Comparison of ENCODE assay signal across 19 cellular contexts in genomic region chr20:49821381-49821780, GRCh38. TPM values are rescaled to one million over a fixed set of nuclear protein-coding genes. Genes with fewer than 3 reads are reported as not detected.
A peak's percentile ranks its signal among the peaks of the same experiment; 100 is the strongest.
DNase-seq lines count a peak whose midpoint lies in the region; ATAC-seq and TF ChIP-seq lines count a peak whose summit lies in the region.
"Had no signal": no experiment of that assay in that cellular context is flagged by ENCODE, and none has a peak within 500 bp of the region (broad histone marks: within the 10 kb centered on the region; RNA-seq: fewer than 3 reads in every experiment).

No MANE protein-coding gene starts in this region.

- no peak overlapping the region for H2AFZ ChIP-seq in OCI-LY3 (ENCODE audit: low read depth, low read length)
- H2AFZ ChIP-seq: hepatocyte, parathyroid adenoma had no signal

- in situ Hi-C loops in gastrocnemius medialis (cut with MboI; ENCODE audit: low sequenced_read_pairs in 4 of 4), result no loop called here

- ATAC-seq in gastrocnemius medialis, result no peak
- ATAC-seq: CD8-positive, alpha-beta T cell had no signal

- no peak overlapping the region for H3K4me3 ChIP-seq in OCI-LY3 (ENCODE audit: low read length)
- H3K4me3 ChIP-seq in gastrocnemius medialis, result no peak overlapping the region
- H3K4me3 ChIP-seq in left ventricle myocardium inferior, result no peak overlapping the region
- H3K4me3 ChIP-seq: hepatocyte, SK-N-MC had no signal

- no peaks in the 10 kb centered on the region for H3K27me3 Mint-ChIP-seq in T-helper 2 cell treated with Interferon-gamma antibody and Interleukin-4, amounts not matched to agents 5 μg/mL and 100 μg/mL, for 36 hours (ENCODE audit: low read depth)

- H3K4me1 ChIP-seq in OCI-LY3 (ENCODE audit: low read length) (peaks cover 42% of the 10 kb centered on the region), gastrocnemius medialis (peaks cover 25 to 47% of the 10 kb centered on the region in 2 donors), left ventricle myocardium inferior (peaks cover 13% of the 10 kb centered on the region)
- H3K4me1 ChIP-seq: parathyroid adenoma had no signal

- H3K4me2 ChIP-seq in OCI-LY3 (ENCODE audit: low read length), result peak overlapping the region; percentile 28
- H3K4me2 ChIP-seq: hepatocyte had no signal

- TF ChIP-seq CTCF in OCI-LY3 (IDR thresholded peaks at IDR 0.05; ENCODE audit: low read depth, low read length), result no peak
- TF ChIP-seq CTCF in gastrocnemius medialis (IDR thresholded peaks at IDR 0.05 in 4 of 5, conservative IDR thresholded peaks at IDR 0.05 in 1 of 5), result no peak
- TF ChIP-seq CTCF in GM10248 (IDR thresholded peaks at IDR 0.05; ENCODE audit: control extremely low read depth, extremely low read depth, low read depth, missing control alignments), result no peak
- no peak for TF ChIP-seq CTCF in left ventricle myocardium inferior (IDR thresholded peaks at IDR 0.05; ENCODE audit: borderline replicate concordance)

- H3K27ac ChIP-seq in OCI-LY3 (ENCODE audit: low read length) (peak overlapping the region; percentile 5; the same call in 1 of the 2 replicates), gastrocnemius medialis (peak overlapping the region; percentile 81 to 89 (median 88)), left ventricle myocardium inferior (replicated peaks) (no peak overlapping the region)
- H3K27ac ChIP-seq: hepatocyte, parathyroid adenoma, SK-N-MC had no signal

- no peaks in the 10 kb centered on the region for H4K20me1 ChIP-seq in OCI-LY3 (ENCODE audit: insufficient read depth, low read length)

- CTCF ChIA-PET in GM10248 (lab: Yijun Ruan, JAX), result interaction anchor here (0.9 to 2.9 kb wide), 3 partner anchors 70 to 211 kb away, joined by 3 to 14 read pairs (median 4); no protein-coding TSS in a partner anchor

- peaks cover 22% of the 10 kb centered on the region; the same call in 1 of the 2 replicates for H3K79me2 ChIP-seq in OCI-LY3 (ENCODE audit: low read length)
- H3K79me2 ChIP-seq: parathyroid adenoma had no signal

- H3K36me3 ChIP-seq in OCI-LY3 (replicated peaks; ENCODE audit: low read depth, low read length) (peaks cover 69% of the 10 kb centered on the region), gastrocnemius medialis (peaks cover 0 to 18% of the 10 kb centered on the region in 2 donors), left ventricle myocardium inferior (peaks cover 68% of the 10 kb centered on the region)

- peaks cover 55% of the 10 kb centered on the region for H3K4me1 Mint-ChIP-seq in T-helper 2 cell treated with Interferon-gamma antibody and Interleukin-4, amounts not matched to agents 5 μg/mL and 100 μg/mL, for 36 hours (ENCODE audit: low read depth)

- no peak for TF ChIP-seq POLR2A in gastrocnemius medialis (IDR thresholded peaks at IDR 0.05)

- peak overlapping the region; percentile 39 for H3K4me3 Mint-ChIP-seq in T-helper 2 cell treated with Interferon-gamma antibody and Interleukin-4, amounts not matched to agents 5 μg/mL and 100 μg/mL, for 36 hours
- H3K4me3 Mint-ChIP-seq: CD8-positive, alpha-beta T cell had no signal

- no peak for DNase-seq in T-helper 2 cell treated with Interferon-gamma antibody and Interleukin-4, amounts not matched to agents 5 μg/mL and 100 μg/mL, for 36 hours (ENCODE audit: low spot score)
- DNase-seq in T-helper 2 cell (no peak), dermis blood vessel endothelial cell (peak; percentile 9), gastrocnemius medialis (no peak), GM10248 (ENCODE audit: extremely low spot score) (no peak), left ventricle myocardium inferior (no peak), NCI-H2196 (lab: John Stamatoyannopoulos, UW; ENCODE audit: unreplicated experiment) (no peak)
- DNase-seq: 8988T; activated effector memory CD4-positive, alpha-beta T cell treated with Interleukin-2 at 50 U/mL for 16 hours; CD8-positive, alpha-beta T cell; DND-41; NCI-H2081; NCI-H526 treated with DMSO at 0.1 percent for 48 hours; stimulated activated CD4-positive, alpha-beta T cell treated with anti-CD3 and anti-CD28 coated beads, Interleukin-12 subunit alpha, Interleukin-12 subunit beta, amount 100 ng/mL, for 4 hours; stimulated activated naive CD8-positive, alpha-beta T cell treated with anti-CD3 and anti-CD28 coated beads, Interleukin-15, Interleukin-2, amounts not matched to agents 100 U/mL and 50 U/mL, for 24 hours had no signal

- H3K9me3 Mint-ChIP-seq in T-helper 2 cell treated with Interferon-gamma antibody and Interleukin-4, amounts not matched to agents 5 μg/mL and 100 μg/mL, for 36 hours, result peaks cover 9% of the 10 kb centered on the region
- H3K9me3 Mint-ChIP-seq: CD8-positive, alpha-beta T cell had no signal

- peak overlapping the region; percentile 10; the same call in 1 of the 2 replicates for H3K9ac ChIP-seq in OCI-LY3 (ENCODE audit: low read length)
- H3K9ac ChIP-seq: parathyroid adenoma had no signal

- 0 out of 2 replicates have a peak, but pooled peaks cover 7% of the 10 kb centered on the region for H3K9me3 ChIP-seq in OCI-LY3 (ENCODE audit: insufficient read depth, low read length)
- no peaks in the 10 kb centered on the region for H3K9me3 ChIP-seq in gastrocnemius medialis
- no peaks in the 10 kb centered on the region for H3K9me3 ChIP-seq in left ventricle myocardium inferior (replicated peaks)

- H3K27me3 ChIP-seq in OCI-LY3 (ENCODE audit: low read depth, low read length) (no peaks in the 10 kb centered on the region), gastrocnemius medialis (no peaks in the 10 kb centered on the region), left ventricle myocardium inferior (ENCODE audit: low read depth) (no peaks in the 10 kb centered on the region)
- H3K27me3 ChIP-seq: hepatocyte had no signal

- H3K36me3 Mint-ChIP-seq in T-helper 2 cell treated with Interferon-gamma antibody and Interleukin-4, amounts not matched to agents 5 μg/mL and 100 μg/mL, for 36 hours (ENCODE audit: low read depth), result peaks cover 71% of the 10 kb centered on the region

- POLR2A ChIA-PET in GM10248 (lab: Yijun Ruan, JAX), result no interaction called here

- H3K27ac Mint-ChIP-seq in T-helper 2 cell treated with Interferon-gamma antibody and Interleukin-4, amounts not matched to agents 5 μg/mL and 100 μg/mL, for 36 hours, result peak overlapping the region; percentile 57

- intact Hi-C loops in gastrocnemius medialis (cut with DNase I; ENCODE audit: low total_unique reads) (loop anchor here (5.0 kb wide), 1 partner anchor 209 kb away; no protein-coding TSS in a partner anchor), left ventricle myocardium inferior (cut with micrococcal nuclease) (no loop called here)

RNA-seq across cellular contexts. Expression of gene SLC9A8, which starts 8.8 kb away (rescaled TPM):
- total RNA-seq in dermis blood vessel endothelial cell, result 6.6 and 8.4 TPM in 2 replicates
- total RNA-seq in gastrocnemius medialis, result 10 to 100 TPM; 12.4 to 20.4 (median 15.1) TPM
- 4.6 TPM for total RNA-seq in left ventricle myocardium inferior
